In the genomic region with DNA sequence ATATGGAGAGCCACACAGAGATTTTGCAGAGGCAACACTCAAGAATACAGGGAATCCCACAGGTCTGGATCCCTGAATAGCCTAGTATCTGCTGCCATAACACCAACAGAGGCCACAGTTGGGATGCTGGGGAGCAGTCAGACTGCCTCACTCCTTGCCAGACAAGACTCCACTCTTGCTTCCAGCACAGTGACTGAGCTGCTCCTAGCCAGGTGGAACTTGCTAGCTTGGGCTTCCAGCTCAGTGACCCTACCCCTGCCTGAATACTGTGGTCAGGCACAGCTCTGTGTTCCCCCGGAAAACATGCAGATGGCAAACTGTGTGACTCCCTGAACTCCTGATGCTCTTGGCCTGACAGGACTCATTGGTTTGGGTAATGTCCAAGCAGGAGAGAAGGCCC, we compare ENCODE assay signal across 26 cellular contexts.
"Had no signal": no experiment of that assay in that cellular context is flagged by ENCODE, and none has a peak within 500 bp of the region (broad histone marks: within the 10 kb centered on the region; RNA-seq: fewer than 3 reads in every experiment).

No MANE protein-coding gene starts in this region.

- H3K4me2 ChIP-seq: neural progenitor cell had no signal

- H3K4me3 ChIP-seq: neural progenitor cell, ovary, psoas muscle, right lobe of liver, sigmoid colon, suprapubic skin, thoracic aorta, thyroid gland, tibial nerve, upper lobe of left lung, vagina had no signal

- H3K27me3 ChIP-seq: neural progenitor cell, ovary, right lobe of liver, sigmoid colon, suprapubic skin, thyroid gland, tibial nerve, upper lobe of left lung, vagina had no signal

- H3K27ac ChIP-seq: neural progenitor cell, ovary, parathyroid adenoma, psoas muscle, right lobe of liver, sigmoid colon, suprapubic skin, thoracic aorta, thyroid gland, tibial nerve, upper lobe of left lung, vagina had no signal

- DNase-seq: natural killer cell; occipital lobe; ovary; posterior cingulate gyrus; psoas muscle; right cardiac atrium; right lobe of liver; sigmoid colon; small intestine; stimulated activated CD4-positive, alpha-beta T cell treated with anti-CD3 and anti-CD28 coated beads, Interleukin-15, amount 100 ng/mL, for 24 hours; stimulated activated CD4-positive, alpha-beta T cell treated with anti-CD3 and anti-CD28 coated beads, Interleukin-2, amount 100 ng/mL, for 24 hours; stimulated activated CD4-positive, alpha-beta T cell treated with anti-CD3 and anti-CD28 coated beads, Interleukin-2, amount 100 ng/mL, for 48 hours; stimulated activated CD4-positive, alpha-beta T cell treated with anti-CD3 and anti-CD28 coated beads, Interleukin-4, amount 100 ng/mL, for 24 hours; stimulated activated naive CD4-positive, alpha-beta T cell; stimulated activated naive CD8-positive, alpha-beta T cell treated with anti-CD3 and anti-CD28 coated beads, Interleukin-15, amount 100 ng/mL, for 72 hours; stimulated activated naive CD8-positive, alpha-beta T cell treated with anti-CD3 and anti-CD28 coated beads, Interleukin-15, Interleukin-2, amounts not matched to agents 100 U/mL and 50 U/mL, for 24 hours; thyroid gland; trophoblast cell; upper lobe of left lung had no signal

- H3K36me3 ChIP-seq: neural progenitor cell, ovary, right lobe of liver, sigmoid colon, suprapubic skin, thoracic aorta, thyroid gland, tibial nerve, upper lobe of left lung, vagina had no signal

- H2AFZ ChIP-seq: neural progenitor cell, parathyroid adenoma had no signal

- H3K4me1 ChIP-seq: neural progenitor cell, parathyroid adenoma, psoas muscle, right lobe of liver, sigmoid colon, suprapubic skin, thyroid gland, tibial nerve, upper lobe of left lung, vagina had no signal

- H3K9ac ChIP-seq: neural progenitor cell, parathyroid adenoma had no signal

- ATAC-seq: natural killer cell; psoas muscle; right cardiac atrium; right lobe of liver; stimulated activated memory B cell treated with anti-CD40 and anti-IgM and Interleukin-4, amounts not matched to agents 10 μg/mL and 1 μg/mL and 100 μg/mL, for 72 hours; stimulated activated naive CD8-positive, alpha-beta T cell treated with anti-CD3 and anti-CD28 coated beads, Interleukin-15, amount 100 ng/mL, for 72 hours; stimulated activated naive CD8-positive, alpha-beta T cell treated with anti-CD3 and anti-CD28 coated beads, Interleukin-15, Interleukin-2, amounts not matched to agents 100 U/mL and 50 U/mL, for 24 hours had no signal

- H3K9me3 ChIP-seq: ovary, psoas muscle, right lobe of liver, vagina had no signal
